ENCODE assay signal across 8 cellular contexts in the genomic region with DNA sequence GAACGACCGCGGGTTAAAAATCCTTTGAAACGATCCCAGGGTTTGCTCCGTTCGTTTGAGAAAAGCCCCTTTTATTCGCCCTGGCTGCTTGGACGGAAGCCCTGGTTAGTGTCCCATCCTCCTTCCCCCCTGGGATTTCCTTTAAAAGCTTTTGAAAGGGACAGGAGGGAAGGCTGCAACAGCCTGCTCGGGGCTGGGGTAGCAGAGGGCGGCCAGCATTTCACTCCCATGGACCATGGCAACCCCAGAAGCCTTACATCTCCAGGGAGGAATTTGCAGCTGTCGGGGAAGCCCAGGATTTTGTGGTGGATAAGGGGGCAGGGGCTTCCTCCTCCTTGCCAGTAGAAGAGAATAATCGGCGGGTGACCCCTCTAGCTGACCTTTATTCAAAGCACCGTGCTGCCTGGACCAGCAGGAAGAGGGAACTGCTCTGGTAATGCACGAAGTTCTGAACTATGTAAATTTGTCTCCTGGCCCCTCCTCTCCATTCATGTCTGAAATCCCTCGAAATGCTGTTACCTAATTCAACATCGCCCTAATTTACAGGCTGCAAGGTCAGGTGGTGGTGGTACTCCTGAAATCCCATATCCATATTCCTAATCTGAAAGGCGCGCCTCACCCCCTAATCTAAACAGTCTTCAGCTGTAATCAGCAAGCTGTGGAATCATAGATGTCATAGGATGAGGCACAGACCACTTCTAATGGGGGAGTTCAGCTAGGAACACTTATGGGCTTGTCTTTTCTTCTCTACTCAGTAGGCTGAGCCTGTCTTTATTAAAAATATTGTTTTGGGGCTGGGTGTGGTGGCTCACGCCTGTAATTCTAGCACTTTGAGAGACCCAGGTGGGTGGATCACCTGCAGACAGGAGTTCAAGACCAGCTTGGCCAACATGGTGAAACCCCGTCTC. TPM values are rescaled to one million over a fixed set of nuclear protein-coding genes. Genes with fewer than 3 reads are reported as not detected.
DNase-seq lines count a peak whose midpoint lies in the region; ATAC-seq and TF ChIP-seq lines count a peak whose summit lies in the region.

No MANE protein-coding gene starts in this region.

- H3K9ac ChIP-seq in SK-N-SH = peak overlapping the region; percentile 89
- H3K9ac ChIP-seq in endodermal cell (ENCODE audit: extremely low read depth, low read length, poor library complexity, severe bottlenecking) = peak overlapping the region; percentile 94
- peak overlapping the region; percentile 60 for H3K9ac ChIP-seq in mucosa of stomach (ENCODE audit: low read length)

- H3K9me3 ChIP-seq in SK-N-SH (no peaks in the 10 kb centered on the region), endodermal cell (ENCODE audit: control insufficient read depth, low read length) (no peaks in the 10 kb centered on the region), mucosa of stomach (ENCODE audit: control insufficient read depth, low read length) (no peaks in the 10 kb centered on the region), vagina (no peaks in the 10 kb centered on the region)

- H3K4me2 ChIP-seq in SK-N-SH = peak overlapping the region; percentile 82

- CTCF ChIA-PET in SK-N-SH (lab: Yijun Ruan, JAX) = interaction anchor here (0.5 to 2.3 kb wide), 5 partner anchors 10 to 329 kb away, joined by 3 to 11 read pairs (median 4); a partner anchor contains a TSS

- H3K79me2 ChIP-seq in SK-N-SH (ENCODE audit: insufficient read depth) = peaks cover 35% of the 10 kb centered on the region

- H3K9me3 Mint-ChIP-seq in CD14-positive monocyte (no peaks in the 10 kb centered on the region), endodermal cell (no peaks in the 10 kb centered on the region)

- no peaks in the 10 kb centered on the region for H3K27me3 ChIP-seq in SK-N-SH (ENCODE audit: insufficient read depth)
- H3K27me3 ChIP-seq in endodermal cell (ENCODE audit: control insufficient read depth, insufficient read depth, low read length, poor library complexity, severe bottlenecking) = no peaks in the 10 kb centered on the region
- H3K27me3 ChIP-seq in mucosa of stomach (ENCODE audit: control insufficient read depth, insufficient read depth, low read length) = peaks cover 4% of the 10 kb centered on the region
- no peaks in the 10 kb centered on the region for H3K27me3 ChIP-seq in vagina

- intact Hi-C loops in CD14-positive monocyte (cut with micrococcal nuclease) (loop anchor here in 1 of 2 donors (5.0 kb wide), 1 partner anchor 39 kb away; no protein-coding TSS in a partner anchor), vagina (cut with DNase I) (no loop called here)

- H3K4me1 Mint-ChIP-seq in CD14-positive monocyte = peaks cover 22% of the 10 kb centered on the region
- H3K4me1 Mint-ChIP-seq in endodermal cell = peaks cover 20% of the 10 kb centered on the region

- POLR2A ChIA-PET in SK-N-SH (lab: Yijun Ruan, JAX) = interaction anchor here (0.6 to 1.1 kb wide), 2 partner anchors 75 to 77 kb away, joined by 3 read pairs; a partner anchor contains a TSS

- peak overlapping the region; percentile 73 for H2AFZ ChIP-seq in SK-N-SH (ENCODE audit: low read depth)

- no peaks in the 10 kb centered on the region for H3K36me3 Mint-ChIP-seq in CD14-positive monocyte
- H3K36me3 Mint-ChIP-seq in endodermal cell (ENCODE audit: low read depth) = no peaks in the 10 kb centered on the region

- H3K4me3 ChIP-seq in SK-N-SH (ENCODE audit: low read depth in 2 of 2, low read length in 1 of 2) (peak overlapping the region; percentile 65 to 67), endodermal cell (ENCODE audit: low read length) (peak overlapping the region; percentile 92), mucosa of stomach (ENCODE audit: low read length) (peak overlapping the region; percentile 57), vagina (peak overlapping the region; percentile 89 to 93)

- DNase-seq in CD14-positive monocyte (ENCODE audit: low spot score) = no peak
- DNase-seq in HCEC 1CT = peak; percentile 30
- DNase-seq in SK-N-SH = peak; percentile 60
- peak; percentile 85 for DNase-seq in endodermal cell
- no peak for DNase-seq in vagina (ENCODE audit: extremely low spot score in 2 of 2)

- 25% methylated on average over 21 of the region's 21 CpGs for WGBS in SK-N-SH (ENCODE audit: low lambda C conversion rate)
- WGBS in endodermal cell (ENCODE audit: insufficient coverage in 1 of 2, insufficient read length in 1 of 2), 2 experiments = 21 to 22% methylated on average over 17 to 21 of the region's 21 CpGs

- no peak for TF ChIP-seq EP300 in SK-N-SH (IDR thresholded peaks at IDR 0.05; ENCODE audit: borderline replicate concordance in 1 of 2, low read depth in 1 of 2, low read length in 1 of 2)

- TF ChIP-seq POLR2A in vagina (IDR thresholded peaks at IDR 0.05) = no peak

- no peaks in the 10 kb centered on the region for H3K36me3 ChIP-seq in SK-N-SH (replicated peaks in 1 of 2; ENCODE audit: control insufficient read depth in 1 of 2, insufficient read depth in 2 of 2, low read length in 1 of 2)
- H3K36me3 ChIP-seq in endodermal cell (ENCODE audit: control insufficient read depth, insufficient read depth, low read length) = no peaks in the 10 kb centered on the region
- no peaks in the 10 kb centered on the region for H3K36me3 ChIP-seq in mucosa of stomach (ENCODE audit: control insufficient read depth, insufficient read depth, low read length)
- H3K36me3 ChIP-seq in vagina = no peaks in the 10 kb centered on the region

- H3K27me3 Mint-ChIP-seq in CD14-positive monocyte (ENCODE audit: low read depth in 3 of 3) (peaks cover 0 to 3% (median 2%) of the 10 kb centered on the region in 3 donors), endodermal cell (ENCODE audit: insufficient read depth) (no peaks in the 10 kb centered on the region)

- H3K4me1 ChIP-seq in SK-N-SH (ENCODE audit: control insufficient read depth in 1 of 2, insufficient read depth in 2 of 2, low read depth in 1 of 2, low read length in 1 of 2) (peaks cover 11 to 12% of the 10 kb centered on the region in 2 experiments; a peak in 2 of 4 replicates), endodermal cell (ENCODE audit: control insufficient read depth, insufficient read depth, low read length) (peaks cover 3% of the 10 kb centered on the region), mucosa of stomach (ENCODE audit: control insufficient read depth, insufficient read depth, low read length) (peaks cover 22% of the 10 kb centered on the region), vagina (peaks cover 36% of the 10 kb centered on the region)

- TF ChIP-seq RAD21 in SK-N-SH (IDR thresholded peaks at IDR 0.05; ENCODE audit: low read length) = no peak

- H3K9me2 ChIP-seq in SK-N-SH = no peaks in the 10 kb centered on the region

- H3K27ac Mint-ChIP-seq in CD14-positive monocyte (peak overlapping the region; percentile 65 to 91 (median 70)), endodermal cell (peak overlapping the region; percentile 99)

- H3K27ac ChIP-seq in SK-N-SH (ENCODE audit: low read depth in 2 of 2, low read length in 1 of 2) (peak overlapping the region; percentile 77 to 83), endodermal cell (ENCODE audit: low read depth, low read length) (peak overlapping the region; percentile 99), vagina (peak overlapping the region; percentile 99)

- TF ChIP-seq CTCF in CD14-positive monocyte (IDR thresholded peaks at IDR 0.05) (no peak), SK-N-SH (IDR thresholded peaks at IDR 0.05) (no peak), endodermal cell (conservative IDR thresholded peaks at IDR 0.05) (no peak), vagina (IDR thresholded peaks at IDR 0.05) (no peak)

- peaks cover 13% of the 10 kb centered on the region for H3F3A ChIP-seq in SK-N-SH (replicated peaks; ENCODE audit: insufficient read depth)

- peak overlapping the region; percentile 89 to 95 for H3K4me3 Mint-ChIP-seq in CD14-positive monocyte
- H3K4me3 Mint-ChIP-seq in endodermal cell = peak overlapping the region; percentile 85

- ATAC-seq in HG03039 (IDR thresholded peaks at IDR 0.05; ENCODE audit: unreplicated experiment) = no peak
- ATAC-seq in HG03159 (IDR thresholded peaks at IDR 0.05; ENCODE audit: unreplicated experiment) = no peak

- peaks cover 18% of the 10 kb centered on the region for H4K20me1 ChIP-seq in SK-N-SH (ENCODE audit: insufficient read depth)

TF ChIP-seq in SK-N-SH, 30 proteins besides CTCF, POLR2A, EP300 and RAD21:
- TF ChIP-seq, protein P1, sequence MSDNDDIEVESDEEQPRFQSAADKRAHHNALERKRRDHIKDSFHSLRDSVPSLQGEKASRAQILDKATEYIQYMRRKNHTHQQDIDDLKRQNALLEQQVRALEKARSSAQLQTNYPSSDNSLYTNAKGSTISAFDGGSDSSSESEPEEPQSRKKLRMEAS (IDR thresholded peaks at IDR 0.05; ENCODE audit: low read depth) = 0 out of 2 replicates have a peak, but pooled peaks have one; percentile 5
- TF ChIP-seq RFX5 (IDR thresholded peaks at IDR 0.05; ENCODE audit: low read length) = no peak
- TF ChIP-seq POLR2AphosphoS5 (IDR thresholded peaks at IDR 0.05; ENCODE audit: low read depth, low read length) = peak; percentile 30; the same call in 1 of the 2 replicates
- TF ChIP-seq YY1 (IDR thresholded peaks at IDR 0.05; ENCODE audit: low read depth) = no peak
- TF ChIP-seq, protein P2, sequence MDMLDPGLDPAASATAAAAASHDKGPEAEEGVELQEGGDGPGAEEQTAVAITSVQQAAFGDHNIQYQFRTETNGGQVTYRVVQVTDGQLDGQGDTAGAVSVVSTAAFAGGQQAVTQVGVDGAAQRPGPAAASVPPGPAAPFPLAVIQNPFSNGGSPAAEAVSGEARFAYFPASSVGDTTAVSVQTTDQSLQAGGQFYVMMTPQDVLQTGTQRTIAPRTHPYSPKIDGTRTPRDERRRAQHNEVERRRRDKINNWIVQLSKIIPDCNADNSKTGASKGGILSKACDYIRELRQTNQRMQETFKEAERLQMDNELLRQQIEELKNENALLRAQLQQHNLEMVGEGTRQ (IDR thresholded peaks at IDR 0.05; ENCODE audit: borderline replicate concordance, low read depth, low read length) = no peak

RNA-seq across cellular contexts. Expression of a gene that starts 1.0 kb away (rescaled TPM):
- 10 to 100 TPM in 1 of 2 donors, 1 to 10 TPM in 1; 6.7 to 12.9 TPM for polyA plus RNA-seq in CD14-positive monocyte
- 33.9 and 48.9 TPM in 2 replicates for polyA plus RNA-seq in SK-N-SH (2012; rRNA removed)
- polyA plus RNA-seq in SK-N-SH (2012; cell fraction: cytosol; rRNA removed) = 31.8 and 32.6 TPM in 2 replicates
- 74.9 and 82.5 TPM in 2 replicates for polyA plus RNA-seq in SK-N-SH (2012; cell fraction: nucleus; rRNA removed)
- 10 to 100 TPM; 56.5 to 65.1 TPM for total RNA-seq in endodermal cell
- 33.3 TPM for polyA plus RNA-seq in endodermal cell (2013, experiment 1 of 2)
- polyA plus RNA-seq in endodermal cell (2013, experiment 2 of 2) = 35.1 TPM
- 135 TPM for total RNA-seq in vagina

Comparison
In these comparisons a context has a peak if more than half of its experiments do, and no peak if none do; other contexts are left out.
1. DNase-seq: peak in HCEC 1CT (single experiment), SK-N-SH (single experiment) and endodermal cell (single experiment); none in CD14-positive monocyte (single experiment) and vagina (0 of 2).
2. Peak in every context shown above with its lines, with median percentiles within 50 percentile points of each other: H3K27ac ChIP-seq, H3K4me3 ChIP-seq and H3K9ac ChIP-seq.